8 cellular contexts compared by ENCODE assay signal in genomic region chr1:159076753-159077656, GRCh38. TPM values are rescaled to one million over a fixed set of nuclear protein-coding genes. Genes with fewer than 3 reads are reported as not detected.
A peak's percentile ranks its signal among the peaks of the same experiment; 100 is the strongest.
DNase-seq lines count a peak whose midpoint lies in the region; ATAC-seq, FAIRE-seq and TF ChIP-seq lines count a peak whose summit lies in the region.

Gene AIM2 (minus strand): TSS chr1:159076766. CDS start chr1:159073499, 3,267 bp downstream.

- peak; percentile 27 for ATAC-seq in Right ventricle myocardium superior (ENCODE audit: poor library complexity)
- peak; percentile 85 for ATAC-seq in HG03196 (IDR thresholded peaks at IDR 0.05; ENCODE audit: unreplicated experiment)
- ATAC-seq in K562: peak; percentile 97

- H3K36me3 ChIP-seq in right atrium auricular region: no peaks in the 10 kb centered on the region
- no peaks in the 10 kb centered on the region for H3K36me3 ChIP-seq in K562 (ENCODE audit: control insufficient read depth, insufficient read depth, low read length)

- FAIRE-seq in K562 (lab: Jason Lieb, UNC): peak; percentile 96

- H2AFZ ChIP-seq in K562 (ENCODE audit: low read depth, low read length): peak within 1 kb of the TSS; percentile 100

- H3K27ac ChIP-seq in right atrium auricular region (no peak within 1 kb of the TSS), K562 (ENCODE audit: extremely low read depth, low read depth, low read length) (peak within 1 kb of the TSS; percentile 93)

- intact Hi-C loops in Right ventricle myocardium superior (cut with DNase I) (no loop called here), K562 (cut with micrococcal nuclease) (loop anchor here (5.0 to 10.0 kb wide), 4 partner anchors 262 to 1112 kb away; no protein-coding TSS in a partner anchor)

- BruUV-seq in K562 (replicated peaks; lab: Mats Ljungman, UMichigan): TSS peak; percentile 96

- CTCF ChIA-PET in K562 (lab: Yijun Ruan, JAX; ENCODE audit: low intra/inter-chr PET ratio): interaction anchor here (0.7 kb wide), 1 partner anchor 134 kb away, joined by 3 read pairs; no protein-coding TSS in a partner anchor

- H3K9ac ChIP-seq in K562 (ENCODE audit: insufficient read depth in 1 of 2, low read depth in 2 of 2, low read length in 2 of 2): peak within 1 kb of the TSS in 1 of 2 experiments; percentile 58; a peak in 2 of 4 replicates

- POLR2A ChIA-PET in K562 (lab: Yijun Ruan, JAX): interaction anchor here (1.0 kb wide), 3 partner anchors 12 to 15 kb away, joined by 3 to 5 read pairs (median 3); no protein-coding TSS in a partner anchor

- no peak within 1 kb of the TSS for H3K4me3 ChIP-seq in right atrium auricular region
- H3K4me3 ChIP-seq in K562: no peak within 1 kb of the TSS

- peak; percentile 78 for TF ChIP-seq POLR2A in K562 (conservative IDR thresholded peaks at IDR 0.05)

- H3K9me1 ChIP-seq in K562 (ENCODE audit: control insufficient read depth, insufficient read depth, low read length): no peaks in the 10 kb centered on the region

- peak; percentile 56; the same call in 1 of the 2 replicates for TF ChIP-seq EP300 in K562 (IDR thresholded peaks at IDR 0.05; ENCODE audit: low read length)

- WGBS in K562 (ENCODE audit: insufficient coverage, low coverage, missing lambda C conversion rate): 5% methylated on average over 13 of the region's 13 CpGs

- H3K4me1 ChIP-seq in right atrium auricular region (no peaks in the 10 kb centered on the region), K562 (replicated peaks in 1 of 2; ENCODE audit: control insufficient read depth in 2 of 2, insufficient read depth in 2 of 2, low read length in 2 of 2) (peaks cover 0 to 19% of the 10 kb centered on the region in 2 experiments; a peak in 4 of 5 replicates)

- no peaks in the 10 kb centered on the region for H3K9me3 ChIP-seq in right atrium auricular region
- 0 out of 2 replicates have a peak, but pooled peaks cover 5% of the 10 kb centered on the region for H3K9me3 ChIP-seq in K562 (replicated peaks; ENCODE audit: control insufficient read depth, insufficient read depth, low read depth, low read length)

- H3K27me3 ChIP-seq in right atrium auricular region (no peaks in the 10 kb centered on the region), K562 (ENCODE audit: control insufficient read depth in 2 of 2, insufficient read depth in 2 of 2, low read length in 2 of 2) (no peaks in the 10 kb centered on the region)

- TF ChIP-seq RAD21 in K562 (CRISPR knock-in tag; conservative IDR thresholded peaks at IDR 0.05 in 1 of 2, IDR thresholded peaks at IDR 0.05 in 1 of 2): no peak

- TF ChIP-seq CTCF in right atrium auricular region (IDR thresholded peaks at IDR 0.05) (no peak), K562 (IDR thresholded peaks at IDR 0.05 in 2 of 3, conservative IDR thresholded peaks at IDR 0.05 in 1 of 3; ENCODE audit: insufficient read depth in 2 of 3, low read depth in 1 of 3, low read length in 3 of 3) (no peak)

- in situ Hi-C loops in K562 (cut with MboI): no loop called here

- H4K20me1 ChIP-seq in K562 (replicated peaks; ENCODE audit: control insufficient read depth, insufficient read depth, low read length): no peaks in the 10 kb centered on the region

- peak; percentile 43 for DNase-seq in Right ventricle myocardium superior
- no peak for DNase-seq in right atrium auricular region (ENCODE audit: low spot score)
- peak; percentile 78 for DNase-seq in T-helper 22 cell (ENCODE audit: low read depth)
- peak; percentile 75 to 93 (median 79) for DNase-seq in K562 (ENCODE audit: extremely low read depth in 1 of 4, low spot score in 3 of 4)
- peak; percentile 98 for DNase-seq in stimulated activated CD4-positive, alpha-beta T cell treated with anti-CD3 and anti-CD28 coated beads, Interleukin-1b, Interleukin-23, amount 100 ng/mL, for 48 hours
- DNase-seq in hepatic stellate cell (ENCODE audit: low spot score): no peak
- no peak for DNase-seq in NCI-H345 (lab: John Stamatoyannopoulos, UW)

- H3K4me2 ChIP-seq in K562 (ENCODE audit: insufficient read depth, low read length): peak within 1 kb of the TSS; percentile 61

- H3K79me2 ChIP-seq in K562 (ENCODE audit: control insufficient read depth, insufficient read depth, low read length): no peaks in the 10 kb centered on the region

TF ChIP-seq in K562, 482 proteins besides CTCF, POLR2A, EP300 and RAD21 (continues in another document):
- TF ChIP-seq EGR1 (conservative IDR thresholded peaks at IDR 0.05): peak; percentile 57
- peak; percentile 55; the same call in 1 of the 2 replicates for TF ChIP-seq ZNF316 (IDR thresholded peaks at IDR 0.05)
- TF ChIP-seq MAFK (IDR thresholded peaks at IDR 0.05; ENCODE audit: low read length): peak; percentile 46; the same call in 1 of the 2 replicates
- TF ChIP-seq SMARCC2 (IDR thresholded peaks at IDR 0.05; ENCODE audit: low read depth): peak; percentile 73
- peak; percentile 71 for TF ChIP-seq CXXC5 (CRISPR knock-in tag; IDR thresholded peaks at IDR 0.05)
- no peak for TF ChIP-seq GTF2F1 (IDR thresholded peaks at IDR 0.05; ENCODE audit: low read depth, low read length)
- peak in 1 of 2 experiments; percentile 41; a peak in 1 of 3 replicates for TF ChIP-seq CBX3 (IDR thresholded peaks at IDR 0.05; ENCODE audit: borderline replicate concordance in 1 of 2, low read length in 2 of 2)
- TF ChIP-seq ZBTB17 (CRISPR knock-in tag; IDR thresholded peaks at IDR 0.05): 0 out of 2 replicates have a peak, but pooled peaks have one; percentile 50
- no peak for TF ChIP-seq HMGN3 (IDR thresholded peaks at IDR 0.05; ENCODE audit: borderline replicate concordance, extremely low read depth, insufficient read length, low read depth, low read length)
- no peak for TF ChIP-seq EWSR1 (IDR thresholded peaks at IDR 0.05; ENCODE audit: borderline replicate concordance, low read depth, partially characterized antibody)
- TF ChIP-seq CHAMP1 (IDR thresholded peaks at IDR 0.05): 0 out of 2 replicates have a peak, but pooled peaks have one; percentile 47

RNA-seq across cellular contexts. Expression of gene AIM2, which starts in this region (rescaled TPM):
- total RNA-seq in Right ventricle myocardium superior (0.56 TPM), right atrium auricular region (not detected), K562 (2014; rRNA removed) (0.08 and 0.86 TPM in 2 replicates), K562 (2014; rRNA removed; fragmentation: Illumina TruSeq; extraction: Trizol) (0.33 TPM in 1 of 2 replicates, not detected in the other), K562 (2015; rRNA removed; fragmentation: Illumina TruSeq; extraction: Trizol) (0.15 and 0.22 TPM in 2 replicates), K562 (2021) (0.22 TPM in 1 of 2 replicates, not detected in the other)
- total RNA-seq in K562 (2011; cell fraction: chromatin; rRNA removed; ENCODE audit: low replicate concordance): not detected in 2 replicates
- total RNA-seq in K562 (2011; cell fraction: nucleolus; rRNA removed): not detected in 2 replicates
- total RNA-seq in K562 (2011; cell fraction: nucleoplasm; rRNA removed): not detected in 2 replicates
- polyA plus RNA-seq in K562 (2011; rRNA removed) (0.10 TPM in 1 of 2 replicates, not detected in the other), K562 (2014; fragmentation: Illumina TruSeq; extraction: Trizol) (0.12 and 0.18 TPM in 2 replicates), K562 (2014; fragmentation: Nextera tagmentation; extraction: Ambion mirVana) (under 1 TPM; 0.18 to 0.24 TPM), K562 (2014; rRNA removed) (0.95 TPM in 1 of 2 replicates, not detected in the other)
- not detected in 2 replicates for polyA plus RNA-seq in K562 (2011; cell fraction: cytosol; rRNA removed)
- not detected in 2 replicates for polyA plus RNA-seq in K562 (2011; cell fraction: nucleus; rRNA removed)
- polyA plus RNA-seq in K562 (2012): 0.40 and 0.86 TPM in 2 replicates
- polyA minus RNA-seq in K562 (2011; rRNA and poly(A)+ RNA removed): 0.18 TPM in 1 of 2 replicates, not detected in the other
- not detected in 2 replicates for polyA minus RNA-seq in K562 (2011; cell fraction: cytosol; rRNA and poly(A)+ RNA removed)
- polyA minus RNA-seq in K562 (2011; cell fraction: nucleus; rRNA and poly(A)+ RNA removed): not detected in 2 replicates

Comparison
In these comparisons a context has a peak if more than half of its experiments do, and no peak if none do; other contexts are left out.
1. Peak in DNase-seq and ATAC-seq in Right ventricle myocardium superior; RNA of the gene not detected or under 1 TPM.
2. Peak in DNase-seq, ATAC-seq, H3K27ac ChIP-seq and H3K4me2 ChIP-seq in K562; RNA of the gene not detected or under 1 TPM.
3. ATAC-seq: peak in every context shown above with its lines; median percentile 97 in K562; 85 in HG03196; 27 in Right ventricle myocardium superior.
4. DNase-seq: peak in T-helper 22 cell (single experiment) and stimulated activated CD4-positive, alpha-beta T cell treated with anti-CD3 and anti-CD28 coated beads, Interleukin-1b, Interleukin-23, amount 100 ng/mL, for 48 hours (single experiment); none in right atrium auricular region (single experiment), hepatic stellate cell (single experiment) and NCI-H345 (single experiment).